In the genomic region with DNA sequence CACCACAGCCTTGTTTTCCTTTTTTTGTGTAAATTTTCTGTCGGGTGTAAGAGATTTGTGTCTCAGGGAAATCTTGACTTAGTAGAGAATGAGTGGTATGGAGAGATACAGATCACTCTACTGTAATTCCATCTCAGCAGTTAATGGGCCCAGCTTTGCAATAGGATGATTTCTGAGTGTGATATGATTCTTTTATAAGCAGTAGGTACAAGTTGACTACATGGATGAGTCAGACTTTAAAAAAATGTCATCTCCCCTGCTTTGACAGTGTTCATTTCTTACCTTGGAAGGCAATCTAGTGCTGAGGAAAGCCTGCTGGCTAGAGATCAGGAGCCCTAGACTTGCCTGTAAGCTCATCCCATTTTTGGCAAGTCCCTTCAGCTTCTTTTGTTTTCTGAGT, we compare ENCODE assay signal across 20 cellular contexts.
A peak's percentile ranks its signal among the peaks of the same experiment; 100 is the strongest.
DNase-seq lines count a peak whose midpoint lies in the region; ATAC-seq and TF ChIP-seq lines count a peak whose summit lies in the region.
"Had no signal": no experiment of that assay in that cellular context is flagged by ENCODE, and none has a peak within 500 bp of the region (broad histone marks: within the 10 kb centered on the region; RNA-seq: fewer than 3 reads in every experiment).

No MANE protein-coding gene starts in this region.

- H2AK5ac ChIP-seq in mesendoderm (ENCODE audit: low read length), result no peak overlapping the region

- H3K36me3 ChIP-seq in heart left ventricle, result no peaks in the 10 kb centered on the region
- no peaks in the 10 kb centered on the region for H3K36me3 ChIP-seq in right atrium auricular region
- no peaks in the 10 kb centered on the region for H3K36me3 ChIP-seq in mesendoderm (ENCODE audit: control insufficient read depth, insufficient read depth, low read length)
- H3K36me3 ChIP-seq in prostate gland, result no peaks in the 10 kb centered on the region
- H3K36me3 ChIP-seq in ascending aorta, result no peaks in the 10 kb centered on the region
- H3K36me3 ChIP-seq: BE2C, Peyer's patch, SJSA1 had no signal

- no peaks in the 10 kb centered on the region for H3K79me1 ChIP-seq in mesendoderm (ENCODE audit: low read length)

- H3K27ac ChIP-seq in heart left ventricle, result peak overlapping the region in 1 of 12 donors; percentile 25
- peak overlapping the region in 1 of 2 donors; percentile 68 for H3K27ac ChIP-seq in right atrium auricular region
- H3K27ac ChIP-seq in mesendoderm (ENCODE audit: low read depth, low read length), result no peak overlapping the region
- no peak overlapping the region for H3K27ac ChIP-seq in prostate gland
- no peak overlapping the region for H3K27ac ChIP-seq in ascending aorta
- H3K27ac ChIP-seq: KMS-11, Peyer's patch, SJSA1 had no signal

- H4K8ac ChIP-seq in mesendoderm (ENCODE audit: low read depth, low read length), result no peak overlapping the region

- H4K5ac ChIP-seq in mesendoderm (ENCODE audit: low read length), result no peak overlapping the region

- intact Hi-C loops in heart left ventricle (cut with DNase I) (no loop called here), prostate gland (cut with DNase I) (no loop called here), ascending aorta (cut with DNase I) (no loop called here)
- intact Hi-C loops in activated T-helper 2 cell treated with anti-CD3 and anti-CD28 coated beads, Interferon-gamma antibody, Interleukin-2, Interleukin-4, amounts not matched to agents 10 μg/mL and 5 μg/mL and 100 μg/mL, durations not matched to agents 14 hours and 24 hours and 36 hours (cut with micrococcal nuclease), result loop anchor here (1.0 to 10.0 kb wide), 2 partner anchors 34 to 259 kb away; partner anchors contain the start of gene RYR2

- H3K27me3 ChIP-seq in heart left ventricle, result no peaks in the 10 kb centered on the region
- no peaks in the 10 kb centered on the region for H3K27me3 ChIP-seq in right atrium auricular region
- H3K27me3 ChIP-seq in mesendoderm (ENCODE audit: insufficient read depth, low read length, poor library complexity), result no peaks in the 10 kb centered on the region
- H3K27me3 ChIP-seq in prostate gland (replicated peaks; ENCODE audit: insufficient read depth), result no peaks in the 10 kb centered on the region
- no peaks in the 10 kb centered on the region for H3K27me3 ChIP-seq in ascending aorta
- H3K27me3 ChIP-seq: BE2C, Peyer's patch, SJSA1 had no signal

- no peak overlapping the region for H2BK120ac ChIP-seq in mesendoderm (ENCODE audit: low read depth, low read length)

- DNase-seq in heart left ventricle (no peak), right atrium auricular region (ENCODE audit: low spot score) (no peak), mesendoderm (peak; percentile 17), superior temporal gyrus (ENCODE audit: extremely low spot score) (peak; percentile 51), prostate gland (ENCODE audit: low spot score) (no peak), ascending aorta (ENCODE audit: low spot score in 2 of 2) (no peak)
- no peak for DNase-seq in activated T-helper 2 cell treated with anti-CD3 and anti-CD28 coated beads, Interferon-gamma antibody, Interleukin-2, Interleukin-4, amounts not matched to agents 10 μg/mL and 5 μg/mL and 100 μg/mL, durations not matched to agents 14 hours and 24 hours and 36 hours (ENCODE audit: low spot score)
- DNase-seq: BE2C, DND-41, GOT3, HCEC 1CT, IMR-90, NCI-H1092 treated with DMSO at 0.1 percent for 48 hours, NCI-H1436 treated with DMSO at 0.1 percent for 48 hours, NCI-H2029, NCI-H446, NCI-H526, Peyer's patch had no signal

- H3K9me3 Mint-ChIP-seq in activated T-helper 2 cell treated with anti-CD3 and anti-CD28 coated beads, Interferon-gamma antibody, Interleukin-2, Interleukin-4, amounts not matched to agents 10 μg/mL and 5 μg/mL and 100 μg/mL, durations not matched to agents 14 hours and 24 hours and 36 hours, result no peaks in the 10 kb centered on the region

- no peak for TF ChIP-seq CTCF in heart left ventricle (IDR thresholded peaks at IDR 0.05)
- TF ChIP-seq CTCF in right atrium auricular region (IDR thresholded peaks at IDR 0.05), result no peak
- no peak for TF ChIP-seq CTCF in prostate gland (IDR thresholded peaks at IDR 0.05)
- no peak for TF ChIP-seq CTCF in ascending aorta (IDR thresholded peaks at IDR 0.05)

- H3K4me1 ChIP-seq in heart left ventricle (peaks cover 0 to 74% (median 9%) of the 10 kb centered on the region in 12 donors), right atrium auricular region (peaks cover 0 to 6% of the 10 kb centered on the region in 2 donors), mesendoderm (ENCODE audit: control insufficient read depth, low read depth, low read length) (no peaks in the 10 kb centered on the region), prostate gland (replicated peaks) (no peaks in the 10 kb centered on the region), ascending aorta (no peaks in the 10 kb centered on the region)
- H3K4me1 ChIP-seq: Peyer's patch, SJSA1 had no signal

- WGBS in heart left ventricle, 4 donors, result 61 to 81% (median 68%) methylated on average over 1 of the region's 1 CpG
- no CpG with 5 or more reads among the region's 1 CpG for WGBS in mesendoderm (ENCODE audit: extremely low coverage, insufficient coverage, low lambda C conversion rate)
- 13% methylated on average over 1 of the region's 1 CpG for WGBS in prostate gland

- no peak overlapping the region for H3K4me2 ChIP-seq in mesendoderm (ENCODE audit: low read length)
- H3K4me2 ChIP-seq: KMS-11 had no signal

- peaks cover 6% of the 10 kb centered on the region for H3K36me3 Mint-ChIP-seq in activated T-helper 2 cell treated with anti-CD3 and anti-CD28 coated beads, Interferon-gamma antibody, Interleukin-2, Interleukin-4, amounts not matched to agents 10 μg/mL and 5 μg/mL and 100 μg/mL, durations not matched to agents 14 hours and 24 hours and 36 hours (ENCODE audit: low read depth)

- H3K27ac Mint-ChIP-seq in activated T-helper 2 cell treated with anti-CD3 and anti-CD28 coated beads, Interferon-gamma antibody, Interleukin-2, Interleukin-4, amounts not matched to agents 10 μg/mL and 5 μg/mL and 100 μg/mL, durations not matched to agents 14 hours and 24 hours and 36 hours, result peak overlapping the region; percentile 21

- no peak overlapping the region for H3K23ac ChIP-seq in mesendoderm (ENCODE audit: low read length)

- no peak overlapping the region for H2BK15ac ChIP-seq in mesendoderm (replicated peaks; ENCODE audit: low read depth)

- no peak overlapping the region for H3K4me3 Mint-ChIP-seq in activated T-helper 2 cell treated with anti-CD3 and anti-CD28 coated beads, Interferon-gamma antibody, Interleukin-2, Interleukin-4, amounts not matched to agents 10 μg/mL and 5 μg/mL and 100 μg/mL, durations not matched to agents 14 hours and 24 hours and 36 hours (ENCODE audit: low read depth)

- no peak for TF ChIP-seq POLR2A in heart left ventricle (IDR thresholded peaks at IDR 0.05)
- no peak for TF ChIP-seq POLR2A in prostate gland (IDR thresholded peaks at IDR 0.05)

- no peak overlapping the region for H3K56ac ChIP-seq in mesendoderm (ENCODE audit: low read length)

- H2BK5ac ChIP-seq in mesendoderm (ENCODE audit: low read length), result no peak overlapping the region

- H3K9me3 ChIP-seq in heart left ventricle (no peaks in the 10 kb centered on the region), right atrium auricular region (no peaks in the 10 kb centered on the region), prostate gland (no peaks in the 10 kb centered on the region), ascending aorta (no peaks in the 10 kb centered on the region)
- H3K9me3 ChIP-seq: BE2C, Peyer's patch, SJSA1 had no signal

- peaks cover 16% of the 10 kb centered on the region for H3K4me1 Mint-ChIP-seq in activated T-helper 2 cell treated with anti-CD3 and anti-CD28 coated beads, Interferon-gamma antibody, Interleukin-2, Interleukin-4, amounts not matched to agents 10 μg/mL and 5 μg/mL and 100 μg/mL, durations not matched to agents 14 hours and 24 hours and 36 hours (ENCODE audit: low read depth)

- H3K79me2 ChIP-seq in mesendoderm (ENCODE audit: control insufficient read depth, insufficient read depth, low read length), result no peaks in the 10 kb centered on the region

- no peak overlapping the region for H3K9ac ChIP-seq in mesendoderm (ENCODE audit: low read length)
- H3K9ac ChIP-seq: KMS-11 had no signal

- H3K4me3 ChIP-seq in heart left ventricle (no peak overlapping the region), right atrium auricular region (no peak overlapping the region), mesendoderm (ENCODE audit: low read length) (no peak overlapping the region), prostate gland (no peak overlapping the region), ascending aorta (no peak overlapping the region)
- H3K4me3 ChIP-seq: Peyer's patch, SJSA1 had no signal

- no peaks in the 10 kb centered on the region for H3K27me3 Mint-ChIP-seq in activated T-helper 2 cell treated with anti-CD3 and anti-CD28 coated beads, Interferon-gamma antibody, Interleukin-2, Interleukin-4, amounts not matched to agents 10 μg/mL and 5 μg/mL and 100 μg/mL, durations not matched to agents 14 hours and 24 hours and 36 hours (ENCODE audit: low read depth)

- ATAC-seq in heart left ventricle, result peak in 3 of 4 donors; percentile 21 to 48 (median 27)

- no peak overlapping the region for H3K4ac ChIP-seq in mesendoderm (ENCODE audit: low read depth, low read length)

- no peak overlapping the region for H3K18ac ChIP-seq in mesendoderm (ENCODE audit: low read length)

Comparison
In these comparisons a context has a peak if more than half of its experiments do, and no peak if none do; other contexts are left out.
1. DNase-seq: peak in mesendoderm (single experiment) and superior temporal gyrus (single experiment); none in heart left ventricle (0 of 5), right atrium auricular region (single experiment), activated T-helper 2 cell treated with anti-CD3 and anti-CD28 coated beads, Interferon-gamma antibody, Interleukin-2, Interleukin-4, amounts not matched to agents 10 μg/mL and 5 μg/mL and 100 μg/mL, durations not matched to agents 14 hours and 24 hours and 36 hours (single experiment), prostate gland (single experiment) and ascending aorta (0 of 2).